ENCODE assay signal across 23 cellular contexts in genomic region chr9:33232866-33233265, GRCh38. TPM values are rescaled to one million over a fixed set of nuclear protein-coding genes. Genes with fewer than 3 reads are reported as not detected.
"Had no signal": no experiment of that assay in that cellular context is flagged by ENCODE, and none has a peak within 500 bp of the region (broad histone marks: within the 10 kb centered on the region; RNA-seq: fewer than 3 reads in every experiment).

No MANE protein-coding gene starts in this region.

- H3K4me1 ChIP-seq: ascending aorta, right lobe of liver had no signal

- ATAC-seq: activated naive CD4-positive, alpha-beta T cell treated with anti-CD3 and anti-CD28 coated beads, Interleukin-2, amount 50 U/mL, for 72 hours; left ventricle myocardium superior; natural killer cell treated with Interleukin-12 subunit alpha and Interleukin-12 subunit beta and Interleukin-15 and Interleukin-18, amount 100 ng/mL, for 72 hours; pancreas; right lobe of liver; stimulated activated memory B cell treated with anti-CD40 and anti-IgM and Interleukin-4, amounts not matched to agents 10 μg/mL and 1 μg/mL and 100 μg/mL, for 72 hours had no signal

- H3K27ac ChIP-seq: ascending aorta, brain microvascular endothelial cell, coronary artery, neutrophil, pancreas, right lobe of liver had no signal

- H3K4me3 ChIP-seq: ascending aorta, coronary artery, pancreas, right lobe of liver, thyroid gland had no signal

- H3K36me3 ChIP-seq: ascending aorta, brain microvascular endothelial cell, neutrophil, pancreas, right lobe of liver, thyroid gland had no signal

- H3K27ac Mint-ChIP-seq: natural killer cell treated with Interleukin-12 subunit alpha and Interleukin-12 subunit beta and Interleukin-15 and Interleukin-18, amount 100 ng/mL, for 72 hours; stimulated activated memory B cell treated with anti-CD40 and anti-IgM and Interleukin-4, amounts not matched to agents 10 μg/mL and 1 μg/mL and 100 μg/mL, for 72 hours had no signal

- H3K9me3 ChIP-seq: ascending aorta, neutrophil, pancreas, right lobe of liver, thyroid gland had no signal

- H3K36me3 Mint-ChIP-seq: activated naive CD4-positive, alpha-beta T cell treated with anti-CD3 and anti-CD28 coated beads, Interleukin-2, amount 50 U/mL, for 72 hours; natural killer cell treated with Interleukin-12 subunit alpha and Interleukin-12 subunit beta and Interleukin-15 and Interleukin-18, amount 100 ng/mL, for 72 hours; stimulated activated memory B cell treated with anti-CD40 and anti-IgM and Interleukin-4, amounts not matched to agents 10 μg/mL and 1 μg/mL and 100 μg/mL, for 72 hours had no signal

- DNase-seq: activated CD4-positive, alpha-beta T cell treated with anti-CD3 and anti-CD28 coated beads for 1 hour; activated CD4-positive, alpha-beta T cell treated with anti-CD3 and anti-CD28 coated beads, Interleukin-2, amount 50 U/mL, for 1 hour; activated gamma-delta T cell treated with Interleukin-2 at 50 U/mL for 16 hours; activated T-cell treated with anti-CD3 and anti-CD28 coated beads, Interleukin-2, amount 50 U/mL, for 1 hour; brain microvascular endothelial cell; foreskin fibroblast; hippocampal formation; left ventricle myocardium superior; midbrain; pancreas; right lobe of liver; small intestine; T-helper 1 cell; thyroid gland had no signal

- H3K4me1 Mint-ChIP-seq: stimulated activated memory B cell treated with anti-CD40 and anti-IgM and Interleukin-4, amounts not matched to agents 10 μg/mL and 1 μg/mL and 100 μg/mL, for 72 hours had no signal

- H3K4me3 Mint-ChIP-seq: natural killer cell treated with Interleukin-12 subunit alpha and Interleukin-12 subunit beta and Interleukin-15 and Interleukin-18, amount 100 ng/mL, for 72 hours; stimulated activated memory B cell treated with anti-CD40 and anti-IgM and Interleukin-4, amounts not matched to agents 10 μg/mL and 1 μg/mL and 100 μg/mL, for 72 hours had no signal

- H3K9me3 Mint-ChIP-seq: activated naive CD4-positive, alpha-beta T cell treated with anti-CD3 and anti-CD28 coated beads, Interleukin-2, amount 50 U/mL, for 72 hours; natural killer cell treated with Interleukin-12 subunit alpha and Interleukin-12 subunit beta and Interleukin-15 and Interleukin-18, amount 100 ng/mL, for 72 hours; stimulated activated memory B cell treated with anti-CD40 and anti-IgM and Interleukin-4, amounts not matched to agents 10 μg/mL and 1 μg/mL and 100 μg/mL, for 72 hours had no signal

- H3K27me3 ChIP-seq: ascending aorta, brain microvascular endothelial cell, neutrophil, pancreas, right lobe of liver, thyroid gland had no signal

RNA-seq across cellular contexts. Expression of gene SPINK4, which starts 7.1 kb away (rescaled TPM):
- total RNA-seq: activated naive CD4-positive, alpha-beta T cell treated with anti-CD3 and anti-CD28 coated beads, Interleukin-2, amount 50 U/mL, for 72 hours; ascending aorta; left ventricle myocardium superior; natural killer cell treated with Interleukin-12 subunit alpha and Interleukin-12 subunit beta and Interleukin-15 and Interleukin-18, amount 100 ng/mL, for 72 hours; pulmonary artery endothelial cell; right lobe of liver; subcutaneous adipose tissue; thyroid gland; urinary bladder had no signal
